Comparison of ENCODE assay signal across 8 cellular contexts in the genomic region with DNA sequence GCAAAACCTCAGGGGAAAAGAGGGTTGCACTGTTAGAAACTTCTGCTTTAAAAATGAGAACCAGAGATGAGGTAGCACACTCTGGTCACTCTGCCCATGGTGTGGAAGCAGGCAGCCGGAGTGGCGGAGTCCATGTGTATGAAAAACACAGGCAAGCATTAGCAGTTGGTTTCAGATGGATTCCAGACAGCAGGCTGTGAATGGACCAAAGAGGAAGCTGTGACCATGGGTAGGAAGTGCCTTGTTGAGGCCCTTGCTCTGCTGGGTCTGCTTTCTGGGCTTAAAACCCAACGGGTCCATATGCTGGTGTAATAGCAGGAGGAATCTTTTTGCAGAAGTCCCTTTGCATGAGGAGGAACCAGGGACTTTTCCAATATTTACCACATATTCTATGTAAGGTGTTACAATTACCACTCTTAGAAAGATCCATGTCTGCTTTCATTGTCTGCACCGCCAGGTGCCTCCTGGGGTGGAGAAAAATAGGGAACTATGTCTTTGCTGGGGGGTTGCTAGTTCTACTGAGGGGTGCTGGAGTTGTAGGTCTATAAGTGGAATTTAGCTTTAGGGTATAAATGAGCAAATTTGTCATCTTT.
DNase-seq lines count a peak whose midpoint lies in the region; ATAC-seq and TF ChIP-seq lines count a peak whose summit lies in the region.

No MANE protein-coding gene starts in this region.

- DNase-seq in activated CD8-positive, alpha-beta T cell treated with anti-CD3 and anti-CD28 coated beads for 36 hours, result no peak
- DNase-seq in naive thymus-derived CD8-positive, alpha-beta T cell, result no peak
- DNase-seq in brain microvascular endothelial cell (no peak), GM23248 (no peak), retina (no peak), HuH-7.5 (ENCODE audit: low spot score) (no peak)

- no peaks in the 10 kb centered on the region for H3K9me3 ChIP-seq in GM23248 (ENCODE audit: low read depth)

- no peaks in the 10 kb centered on the region for H3K9me2 ChIP-seq in GM23248 (ENCODE audit: insufficient read depth)

- H3K4me3 Mint-ChIP-seq in activated CD8-positive, alpha-beta T cell treated with anti-CD3 and anti-CD28 coated beads for 36 hours, result no peak overlapping the region
- H3K4me3 Mint-ChIP-seq in naive thymus-derived CD8-positive, alpha-beta T cell, result peak overlapping the region in 7 of 10 donors; percentile 38 to 64 (median 58)

- no peaks in the 10 kb centered on the region for H3K4me1 ChIP-seq in GM23248 (ENCODE audit: insufficient read depth)

- no peak overlapping the region for H3K27ac ChIP-seq in brain microvascular endothelial cell
- no peak overlapping the region for H3K27ac ChIP-seq in GM23248

- no peaks in the 10 kb centered on the region for H3K36me3 ChIP-seq in brain microvascular endothelial cell (replicated peaks)
- H3K36me3 ChIP-seq in GM23248 (ENCODE audit: low read depth), result no peaks in the 10 kb centered on the region

- peak overlapping the region; percentile 69 for H3K27ac Mint-ChIP-seq in activated CD8-positive, alpha-beta T cell treated with anti-CD3 and anti-CD28 coated beads for 36 hours
- H3K27ac Mint-ChIP-seq in naive thymus-derived CD8-positive, alpha-beta T cell, result peak overlapping the region; percentile 83 to 94 (median 91)

- H3K27me3 Mint-ChIP-seq in activated CD8-positive, alpha-beta T cell treated with anti-CD3 and anti-CD28 coated beads for 36 hours, result no peaks in the 10 kb centered on the region
- no peaks in the 10 kb centered on the region for H3K27me3 Mint-ChIP-seq in naive thymus-derived CD8-positive, alpha-beta T cell

- no peak overlapping the region for H2AFZ ChIP-seq in GM23248

- H3K36me3 Mint-ChIP-seq in activated CD8-positive, alpha-beta T cell treated with anti-CD3 and anti-CD28 coated beads for 36 hours (ENCODE audit: low read depth), result no peaks in the 10 kb centered on the region
- H3K36me3 Mint-ChIP-seq in naive thymus-derived CD8-positive, alpha-beta T cell, result no peaks in the 10 kb centered on the region

- H3K27me3 ChIP-seq in brain microvascular endothelial cell (replicated peaks) (no peaks in the 10 kb centered on the region), GM23248 (replicated peaks; ENCODE audit: insufficient read depth) (no peaks in the 10 kb centered on the region)

- no peaks in the 10 kb centered on the region for H3K79me2 ChIP-seq in GM23248 (ENCODE audit: insufficient read depth)

- no peaks in the 10 kb centered on the region for H4K20me1 ChIP-seq in GM23248 (ENCODE audit: insufficient read depth)

- H3F3A ChIP-seq in GM23248 (ENCODE audit: insufficient read depth), result no peaks in the 10 kb centered on the region

- POLR2A ChIA-PET in activated CD8-positive, alpha-beta T cell treated with anti-CD3 and anti-CD28 coated beads for 36 hours (lab: Charles Lee), result no interaction called here
- POLR2A ChIA-PET in naive thymus-derived CD8-positive, alpha-beta T cell (lab: Charles Lee), result interaction anchor here (1.3 kb wide), 1 partner anchor 17 kb away, joined by 4 read pairs; no protein-coding TSS in a partner anchor

- in situ Hi-C loops in brain microvascular endothelial cell (cut with HindIII; ENCODE audit: low pct_ligation_motif_present, low sequenced_read_pairs), result no loop called here
- in situ Hi-C loops in GM23248 (cut with MboI), result no loop called here

- no peak overlapping the region for H3K9ac ChIP-seq in GM23248

- CTCF ChIA-PET in activated CD8-positive, alpha-beta T cell treated with anti-CD3 and anti-CD28 coated beads for 36 hours (lab: Charles Lee), result no interaction called here

- H3K4me1 Mint-ChIP-seq in activated CD8-positive, alpha-beta T cell treated with anti-CD3 and anti-CD28 coated beads for 36 hours (ENCODE audit: low read depth), result peaks cover 48% of the 10 kb centered on the region
- peaks cover 40 to 81% (median 76%) of the 10 kb centered on the region in 4 donors for H3K4me1 Mint-ChIP-seq in naive thymus-derived CD8-positive, alpha-beta T cell

- H3K9me3 Mint-ChIP-seq in activated CD8-positive, alpha-beta T cell treated with anti-CD3 and anti-CD28 coated beads for 36 hours, result no peaks in the 10 kb centered on the region
- no peaks in the 10 kb centered on the region for H3K9me3 Mint-ChIP-seq in naive thymus-derived CD8-positive, alpha-beta T cell

- TF ChIP-seq CTCF in activated CD8-positive, alpha-beta T cell treated with anti-CD3 and anti-CD28 coated beads for 36 hours (IDR thresholded peaks at IDR 0.05), result no peak
- no peak for TF ChIP-seq CTCF in brain microvascular endothelial cell (IDR thresholded peaks at IDR 0.05; ENCODE audit: low read depth, low read length, missing control alignments)

- no peak overlapping the region for H3K4me2 ChIP-seq in GM23248 (ENCODE audit: unreplicated experiment)

- no peak overlapping the region for H3K4me3 ChIP-seq in brain microvascular endothelial cell (ENCODE audit: low read depth, low read length)
- H3K4me3 ChIP-seq in GM23248, result no peak overlapping the region

- 82 to 85% methylated on average over 4 of the region's 4 CpGs for WGBS in GM23248 (ENCODE audit: low coverage in 1 of 2, low lambda C conversion rate in 2 of 2, missing lambda C conversion rate in 2 of 2), 2 experiments

- intact Hi-C loops in activated CD8-positive, alpha-beta T cell treated with anti-CD3 and anti-CD28 coated beads for 36 hours (cut with micrococcal nuclease), result no loop called here

- ATAC-seq in GM18867 (IDR thresholded peaks at IDR 0.05; ENCODE audit: unreplicated experiment) (peak; percentile 13), HG02973 (IDR thresholded peaks at IDR 0.05; ENCODE audit: unreplicated experiment) (peak; percentile 6)
- ATAC-seq in activated CD8-positive, alpha-beta T cell treated with anti-CD3 and anti-CD28 coated beads for 36 hours, result no peak
- ATAC-seq in naive thymus-derived CD8-positive, alpha-beta T cell, result peak; percentile 2 to 4
